ENCODE assay signal across 4 cellular contexts in genomic region chr1:108232183-108232582, GRCh38. TPM values are rescaled to one million over a fixed set of nuclear protein-coding genes. Genes with fewer than 3 reads are reported as not detected.
"Had no signal": no experiment of that assay in that cellular context is flagged by ENCODE, and none has a peak within 500 bp of the region (broad histone marks: within the 10 kb centered on the region; RNA-seq: fewer than 3 reads in every experiment).

No MANE protein-coding gene starts in this region.

RNA-seq across cellular contexts. Expression of gene NBPF4, which starts 11.7 kb away (rescaled TPM):
- total RNA-seq: HepG2, HT-29, HT1080, IMR-90 had no signal
